In genomic region chr14:94875256-94875655, GRCh38 we compare ENCODE assay signal across 8 cellular contexts.
"Had no signal": no experiment of that assay in that cellular context is flagged by ENCODE, and none has a peak within 500 bp of the region (broad histone marks: within the 10 kb centered on the region; RNA-seq: fewer than 3 reads in every experiment).

No MANE protein-coding gene starts in this region.

- DNase-seq: GDM1, GF-D8 had no signal

- ATAC-seq: GM12878 had no signal

- FAIRE-seq: G401.6, GM12878, GM12891, GM12892, GM18507, GM19239 had no signal

- H3K4me3 ChIP-seq: GM12878 had no signal
